ENCODE assay signal across 26 cellular contexts in the genomic region with DNA sequence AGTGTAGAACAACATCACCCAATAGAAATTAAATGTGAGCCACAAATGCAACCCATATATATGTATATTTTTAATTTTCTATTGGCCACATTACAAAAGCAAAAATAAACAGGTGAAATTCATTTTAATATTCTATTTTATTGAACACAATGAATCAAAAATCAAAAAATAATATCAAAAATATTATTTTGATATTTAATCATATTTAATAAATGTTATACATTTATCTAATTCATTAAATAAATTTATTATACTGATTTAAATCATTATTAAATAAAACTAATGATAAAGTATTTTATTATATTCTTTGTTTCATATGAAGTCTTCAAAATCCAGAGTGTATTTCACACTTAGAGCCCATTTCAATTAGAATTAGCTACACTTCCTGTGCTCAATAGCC.
"Had no signal": no experiment of that assay in that cellular context is flagged by ENCODE, and none has a peak within 500 bp of the region (broad histone marks: within the 10 kb centered on the region; RNA-seq: fewer than 3 reads in every experiment).

No MANE protein-coding gene starts in this region.

- H3K4me1 ChIP-seq: adrenal gland, body of pancreas, colonic mucosa, gastrocnemius medialis, heart right ventricle had no signal

- DNase-seq: activated B cell treated with CpG ODN at 0.5 μM for 24 hours; activated CD4-positive, alpha-beta T cell treated with anti-CD3 and anti-CD28 coated beads for 48 hours; activated CD4-positive, alpha-beta T cell treated with anti-CD3 and anti-CD28 coated beads, Interleukin-2, amount 50 U/mL, for 1 hour; activated CD4-positive, alpha-beta T cell treated with anti-CD3 and anti-CD28 coated beads, Interleukin-2, amount 50 U/mL, for 48 hours; activated CD8-positive, alpha-beta memory T cell treated with anti-CD3 and anti-CD28 coated beads for 24 hours; activated CD8-positive, alpha-beta T cell treated with anti-CD3 and anti-CD28 coated beads for 36 hours; activated effector memory CD4-positive, alpha-beta T cell treated with anti-CD3 and anti-CD28 coated beads, Interleukin-2, amount 50 U/mL, for 16 hours; activated naive CD4-positive, alpha-beta T cell treated with anti-CD3 and anti-CD28 coated beads for 36 hours; activated naive CD8-positive, alpha-beta T cell treated with anti-CD3 and anti-CD28 coated beads for 36 hours; activated naive CD8-positive, alpha-beta T cell treated with anti-CD3 and anti-CD28 coated beads, Interleukin-2, amount 50 U/mL, for 24 hours; activated T-cell treated with anti-CD3 and anti-CD28 coated beads, Interleukin-2, amount 50 U/mL, for 1 hour; activated T-cell treated with anti-CD3 and anti-CD28 coated beads, Interleukin-2, amount 50 U/mL, for 48 hours; adrenal gland; amygdala; aorta; body of pancreas; caudate nucleus; colonic mucosa; effector CD8-positive, alpha-beta T cell; foreskin fibroblast; gastrocnemius medialis; heart right ventricle; T-helper 2 cell had no signal

- ATAC-seq: activated CD4-positive, CD25-positive, alpha-beta regulatory T cell treated with anti-CD3 and anti-CD28 coated beads, Interleukin-2, amount 50 U/mL, for 24 hours; activated CD8-positive, alpha-beta T cell treated with anti-CD3 and anti-CD28 coated beads for 36 hours; activated naive CD8-positive, alpha-beta T cell treated with anti-CD3 and anti-CD28 coated beads, Interleukin-2, amount 50 U/mL, for 24 hours; body of pancreas; esophagus mucosa; gastrocnemius medialis; heart right ventricle had no signal

- H3K4me3 ChIP-seq: adrenal gland, body of pancreas, colonic mucosa, gastrocnemius medialis, heart right ventricle had no signal

- H3K36me3 ChIP-seq: adrenal gland, colonic mucosa, gastrocnemius medialis, heart right ventricle had no signal

- H3K27ac ChIP-seq: adrenal gland, body of pancreas, colonic mucosa, gastrocnemius medialis, heart right ventricle, VCaP had no signal

- H3K27me3 ChIP-seq: adrenal gland, body of pancreas, colonic mucosa, gastrocnemius medialis, heart right ventricle had no signal

- H3K9me3 ChIP-seq: adrenal gland, body of pancreas, colonic mucosa, gastrocnemius medialis, heart right ventricle had no signal
